ENCODE assay signal across 19 cellular contexts in genomic region chr3:14092464-14092863, GRCh38. TPM values are rescaled to one million over a fixed set of nuclear protein-coding genes. Genes with fewer than 3 reads are reported as not detected.
A peak's percentile ranks its signal among the peaks of the same experiment; 100 is the strongest.
DNase-seq lines count a peak whose midpoint lies in the region; ATAC-seq, FAIRE-seq and TF ChIP-seq lines count a peak whose summit lies in the region.
"Had no signal": no experiment of that assay in that cellular context is flagged by ENCODE, and none has a peak within 500 bp of the region (broad histone marks: within the 10 kb centered on the region; RNA-seq: fewer than 3 reads in every experiment).

No MANE protein-coding gene starts in this region.

- no peak overlapping the region for H2BK5ac ChIP-seq in mesendoderm (ENCODE audit: low read length)

- H3K79me2 ChIP-seq in GM23338 (replicated peaks; ENCODE audit: insufficient read depth) (no peaks in the 10 kb centered on the region), mesendoderm (ENCODE audit: control insufficient read depth, insufficient read depth, low read length) (no peaks in the 10 kb centered on the region)

- TF ChIP-seq CTCF in GM23338 (conservative IDR thresholded peaks at IDR 0.05; ENCODE audit: low read depth in 2 of 2), result no peak

- H3K36me3 Mint-ChIP-seq in GM23338 (ENCODE audit: low read depth), result peaks cover 3% of the 10 kb centered on the region
- H3K36me3 Mint-ChIP-seq: CD8-positive, alpha-beta memory T cell had no signal

- no peak overlapping the region for H3K4ac ChIP-seq in mesendoderm (ENCODE audit: low read depth, low read length)

- no peaks in the 10 kb centered on the region for H3K27me3 ChIP-seq in GM23338 (ENCODE audit: insufficient read depth)
- no peaks in the 10 kb centered on the region for H3K27me3 ChIP-seq in mesendoderm (ENCODE audit: insufficient read depth, low read length, poor library complexity)
- H3K27me3 ChIP-seq: BLaER1 treated with 17β-estradiol and CSF1 and Interleukin-3, amounts not matched to agents 10 nM and 100 nM had no signal

- H3K27ac Mint-ChIP-seq in GM23338, result no peak overlapping the region
- H3K27ac Mint-ChIP-seq: B cell; CD8-positive, alpha-beta memory T cell had no signal

- H3K4me3 Mint-ChIP-seq in GM23338, result no peak overlapping the region
- H3K4me3 Mint-ChIP-seq: B cell; CD8-positive, alpha-beta memory T cell had no signal

- H3K27me3 Mint-ChIP-seq in GM23338 (ENCODE audit: insufficient read depth, low read depth, poor library complexity), result peaks cover 7% of the 10 kb centered on the region

- peaks cover 7% of the 10 kb centered on the region for H3K4me1 Mint-ChIP-seq in GM23338
- H3K4me1 Mint-ChIP-seq: B cell; CD8-positive, alpha-beta memory T cell had no signal

- H3K4me2 ChIP-seq in GM23338 (peak overlapping the region; percentile 63; the same call in 1 of the 2 replicates), mesendoderm (ENCODE audit: low read length) (no peak overlapping the region)
- H3K4me2 ChIP-seq: BLaER1 treated with 17β-estradiol and CSF1 and Interleukin-3, amounts not matched to agents 10 nM and 100 nM; KMS-11 had no signal

- no peak overlapping the region for H3K56ac ChIP-seq in mesendoderm (ENCODE audit: low read length)

- H3K23ac ChIP-seq in mesendoderm (ENCODE audit: low read length), result no peak overlapping the region

- 0 out of 2 replicates have a peak, but pooled peaks cover 6% of the 10 kb centered on the region for H3K9me2 ChIP-seq in GM23338 (ENCODE audit: insufficient read depth)

- no CpG with 5 or more reads among the region's 2 CpGs for WGBS in mesendoderm (ENCODE audit: extremely low coverage, insufficient coverage, low lambda C conversion rate)

- no peak overlapping the region for H2AK5ac ChIP-seq in mesendoderm (ENCODE audit: low read length)

- H3K27ac ChIP-seq in GM23338 (ENCODE audit: low read depth), result 0 out of 2 replicates have a peak overlapping the region, but pooled peaks have one; percentile 24
- peak overlapping the region; percentile 79 for H3K27ac ChIP-seq in epithelial cell of prostate
- no peak overlapping the region for H3K27ac ChIP-seq in mesendoderm (ENCODE audit: low read depth, low read length)
- H3K27ac ChIP-seq: BLaER1 treated with 17β-estradiol and CSF1 and Interleukin-3, amounts not matched to agents 10 nM and 100 nM; KMS-11 had no signal

- H2AFZ ChIP-seq in GM23338, result no peak overlapping the region

- no peak overlapping the region for H3K9ac ChIP-seq in mesendoderm (ENCODE audit: low read length)
- H3K9ac ChIP-seq: BLaER1 treated with 17β-estradiol and CSF1 and Interleukin-3, amounts not matched to agents 10 nM and 100 nM; KMS-11 had no signal

- H4K8ac ChIP-seq in mesendoderm (ENCODE audit: low read depth, low read length), result no peak overlapping the region

- H3K36me3 ChIP-seq in GM23338 (ENCODE audit: insufficient read depth), result no peaks in the 10 kb centered on the region
- no peaks in the 10 kb centered on the region for H3K36me3 ChIP-seq in mesendoderm (ENCODE audit: control insufficient read depth, insufficient read depth, low read length)
- H3K36me3 ChIP-seq: BLaER1 treated with 17β-estradiol and CSF1 and Interleukin-3, amounts not matched to agents 10 nM and 100 nM; HAP-1 had no signal

- H4K5ac ChIP-seq in mesendoderm (ENCODE audit: low read length), result no peak overlapping the region

- no peak overlapping the region for H2BK120ac ChIP-seq in mesendoderm (ENCODE audit: low read depth, low read length)

- FAIRE-seq in A204.1 (lab: Jason Lieb, UNC), result peak; percentile 46
- peak; percentile 31 for FAIRE-seq in TTC549 (lab: Jason Lieb, UNC)
- FAIRE-seq: GM12878 had no signal

- H4K20me1 ChIP-seq in GM23338 (replicated peaks; ENCODE audit: insufficient read depth), result no peaks in the 10 kb centered on the region
- H4K20me1 ChIP-seq: BLaER1 treated with 17β-estradiol and CSF1 and Interleukin-3, amounts not matched to agents 10 nM and 100 nM had no signal

- H2BK15ac ChIP-seq in mesendoderm (replicated peaks; ENCODE audit: low read depth), result no peak overlapping the region

- no peaks in the 10 kb centered on the region for H3K79me1 ChIP-seq in mesendoderm (ENCODE audit: low read length)

- no peak overlapping the region for H3K18ac ChIP-seq in mesendoderm (ENCODE audit: low read length)

- H3K4me1 ChIP-seq in GM23338 (ENCODE audit: insufficient read depth) (peaks cover 12% of the 10 kb centered on the region), mesendoderm (ENCODE audit: control insufficient read depth, low read depth, low read length) (no peaks in the 10 kb centered on the region)
- H3K4me1 ChIP-seq: BLaER1 treated with 17β-estradiol and CSF1 and Interleukin-3, amounts not matched to agents 10 nM and 100 nM had no signal

- peaks cover 18% of the 10 kb centered on the region for H3K9me3 Mint-ChIP-seq in GM23338

- H3F3A ChIP-seq in GM23338 (replicated peaks; ENCODE audit: low read depth), result no peaks in the 10 kb centered on the region

- DNase-seq in GM23338 (ENCODE audit: low spot score), result no peak
- DNase-seq in epithelial cell of prostate (ENCODE audit: low read depth, low spot score), result no peak
- DNase-seq in mesendoderm, result no peak
- DNase-seq: 8988T; CD8-positive, alpha-beta memory T cell; COR-L47; DMS153; DND-41; EL had no signal

- ATAC-seq in GM23338, result no peak
- ATAC-seq in HG03139 (IDR thresholded peaks at IDR 0.05; ENCODE audit: unreplicated experiment), result no peak
- ATAC-seq in HG03025 (IDR thresholded peaks at IDR 0.05; ENCODE audit: low FRiP score, unreplicated experiment), result no peak
- no peak for ATAC-seq in GM19467 (IDR thresholded peaks at IDR 0.05; ENCODE audit: unreplicated experiment)
- ATAC-seq: GM12878 had no signal

- no peak overlapping the region for H3K4me3 ChIP-seq in GM23338
- H3K4me3 ChIP-seq in mesendoderm (ENCODE audit: low read length), result no peak overlapping the region
- H3K4me3 ChIP-seq: BLaER1 treated with 17β-estradiol and CSF1 and Interleukin-3, amounts not matched to agents 10 nM and 100 nM; GM12878; HAP-1 had no signal

TF ChIP-seq in GM23338, 12 proteins besides CTCF, POLR2A, EP300 and RAD21:
- TF ChIP-seq POLR2AphosphoS5 (IDR thresholded peaks at IDR 0.05; ENCODE audit: low read depth) (no peak), JUNB (IDR thresholded peaks at IDR 0.05; ENCODE audit: unreplicated experiment) (no peak), ZNF114 (CRISPR knock-in tag; IDR thresholded peaks at IDR 0.05) (no peak), ZNF331 (CRISPR knock-in tag; IDR thresholded peaks at IDR 0.05; ENCODE audit: low read depth) (no peak), EZH2 (IDR thresholded peaks at IDR 0.05; ENCODE audit: low read depth, unreplicated experiment) (no peak), ETS1 (IDR thresholded peaks at IDR 0.05) (no peak)
- TF ChIP-seq, protein P1, sequence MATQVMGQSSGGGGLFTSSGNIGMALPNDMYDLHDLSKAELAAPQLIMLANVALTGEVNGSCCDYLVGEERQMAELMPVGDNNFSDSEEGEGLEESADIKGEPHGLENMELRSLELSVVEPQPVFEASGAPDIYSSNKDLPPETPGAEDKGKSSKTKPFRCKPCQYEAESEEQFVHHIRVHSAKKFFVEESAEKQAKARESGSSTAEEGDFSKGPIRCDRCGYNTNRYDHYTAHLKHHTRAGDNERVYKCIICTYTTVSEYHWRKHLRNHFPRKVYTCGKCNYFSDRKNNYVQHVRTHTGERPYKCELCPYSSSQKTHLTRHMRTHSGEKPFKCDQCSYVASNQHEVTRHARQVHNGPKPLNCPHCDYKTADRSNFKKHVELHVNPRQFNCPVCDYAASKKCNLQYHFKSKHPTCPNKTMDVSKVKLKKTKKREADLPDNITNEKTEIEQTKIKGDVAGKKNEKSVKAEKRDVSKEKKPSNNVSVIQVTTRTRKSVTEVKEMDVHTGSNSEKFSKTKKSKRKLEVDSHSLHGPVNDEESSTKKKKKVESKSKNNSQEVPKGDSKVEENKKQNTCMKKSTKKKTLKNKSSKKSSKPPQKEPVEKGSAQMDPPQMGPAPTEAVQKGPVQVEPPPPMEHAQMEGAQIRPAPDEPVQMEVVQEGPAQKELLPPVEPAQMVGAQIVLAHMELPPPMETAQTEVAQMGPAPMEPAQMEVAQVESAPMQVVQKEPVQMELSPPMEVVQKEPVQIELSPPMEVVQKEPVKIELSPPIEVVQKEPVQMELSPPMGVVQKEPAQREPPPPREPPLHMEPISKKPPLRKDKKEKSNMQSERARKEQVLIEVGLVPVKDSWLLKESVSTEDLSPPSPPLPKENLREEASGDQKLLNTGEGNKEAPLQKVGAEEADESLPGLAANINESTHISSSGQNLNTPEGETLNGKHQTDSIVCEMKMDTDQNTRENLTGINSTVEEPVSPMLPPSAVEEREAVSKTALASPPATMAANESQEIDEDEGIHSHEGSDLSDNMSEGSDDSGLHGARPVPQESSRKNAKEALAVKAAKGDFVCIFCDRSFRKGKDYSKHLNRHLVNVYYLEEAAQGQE (IDR thresholded peaks at IDR 0.05; ENCODE audit: unreplicated experiment), result no peak

RNA-seq across cellular contexts. Expression of gene CHCHD4, which starts 32.2 kb away (rescaled TPM):
- 25.8 and 31.1 TPM in 2 replicates for total RNA-seq in GM23338 (2014; rRNA removed; shearing (Covaris generic))
- polyA plus RNA-seq in GM23338 (2016; fragmentation: Nextera tagmentation; extraction: Ambion mirVana), result 39.2 and 41.3 TPM in 2 replicates
- 21.8 TPM for polyA plus RNA-seq in mesendoderm (2013, experiment 1 of 2)
- 21.7 TPM for polyA plus RNA-seq in mesendoderm (2013, experiment 2 of 2)

RNA-seq across cellular contexts. Expression of gene TMEM43, which starts 32.4 kb away (rescaled TPM):
- total RNA-seq in GM23338 (2014; rRNA removed; shearing (Covaris generic)), result 27.6 and 34.7 TPM in 2 replicates
- polyA plus RNA-seq in GM23338 (2016; fragmentation: Nextera tagmentation; extraction: Ambion mirVana), result 14.8 and 15.9 TPM in 2 replicates
- 29.4 TPM for polyA plus RNA-seq in mesendoderm (2013, experiment 1 of 2)
- 28.9 TPM for polyA plus RNA-seq in mesendoderm (2013, experiment 2 of 2)
